10 cellular contexts compared by ENCODE assay signal in genomic region chr7:27162930-27163775, GRCh38. TPM values are rescaled to one million over a fixed set of nuclear protein-coding genes. Genes with fewer than 3 reads are reported as not detected.
DNase-seq lines count a peak whose midpoint lies in the region; ATAC-seq and TF ChIP-seq lines count a peak whose summit lies in the region.
"Had no signal": no experiment of that assay in that cellular context is flagged by ENCODE, and none has a peak within 500 bp of the region (broad histone marks: within the 10 kb centered on the region; RNA-seq: fewer than 3 reads in every experiment).

No MANE protein-coding gene starts in this region.

- H3K4me1 ChIP-seq in colonic mucosa: peaks cover 5% of the 10 kb centered on the region

- TF ChIP-seq CTCF in AG09309 (IDR thresholded peaks at IDR 0.05; ENCODE audit: control insufficient read depth, insufficient read depth, low read depth, low read length, missing control alignments): no peak
- no peak for TF ChIP-seq CTCF in colonic mucosa (IDR thresholded peaks at IDR 0.05)
- no peak for TF ChIP-seq CTCF in nephron (IDR thresholded peaks at IDR 0.05; ENCODE audit: unreplicated experiment in 3 of 3)

- no peak for ATAC-seq in GM21786 (IDR thresholded peaks at IDR 0.05; ENCODE audit: unreplicated experiment)
- no peak for ATAC-seq in GM21529 (IDR thresholded peaks at IDR 0.05; ENCODE audit: unreplicated experiment)

- H3K36me3 Mint-ChIP-seq in nephron (ENCODE audit: low read depth): peaks cover 51% of the 10 kb centered on the region
- H3K36me3 Mint-ChIP-seq: CD8-positive, alpha-beta memory T cell had no signal

- peaks cover 11% of the 10 kb centered on the region for H3K27me3 ChIP-seq in colonic mucosa

- intact Hi-C loops in colonic mucosa (cut with DNase I): loop anchor here (5.0 kb wide), 1 partner anchor 791 kb away; no protein-coding TSS in a partner anchor

- H3K9me3 ChIP-seq in colonic mucosa: no peaks in the 10 kb centered on the region

- H3K27ac ChIP-seq in colonic mucosa: peak overlapping the region; percentile 94

- peak overlapping the region; percentile 92 to 95 (median 93) for H3K4me3 Mint-ChIP-seq in nephron

- DNase-seq in AG09309 (ENCODE audit: low read depth) (no peak), HCEC 1CT (peak; percentile 38), colonic mucosa (no peak), NOMO-1 (lab: John Stamatoyannopoulos, UW; ENCODE audit: unreplicated experiment in 2 of 2) (no peak), NCI-H2171 treated with DMSO at 0.1 percent for 48 hours (lab: John Stamatoyannopoulos, UW) (no peak)

- no peaks in the 10 kb centered on the region for H3K36me3 ChIP-seq in colonic mucosa

- H3K9me3 Mint-ChIP-seq in nephron: no peaks in the 10 kb centered on the region
- H3K9me3 Mint-ChIP-seq: central memory CD8-positive, alpha-beta T cell had no signal

- H3K27me3 Mint-ChIP-seq in nephron (ENCODE audit: low read depth): no peaks in the 10 kb centered on the region

- peaks cover 28% of the 10 kb centered on the region for H3K4me1 Mint-ChIP-seq in nephron

- peak overlapping the region; percentile 80 to 98 for H3K9ac ChIP-seq in colonic mucosa (ENCODE audit: low read depth in 2 of 2, low read length in 2 of 2)

- peak overlapping the region; percentile 99 to 100 (median 99) for H3K27ac Mint-ChIP-seq in nephron

- H3K4me3 ChIP-seq in AG09309 (ENCODE audit: control insufficient read depth, low read depth, low read length) (peak overlapping the region; percentile 87), colonic mucosa (peak overlapping the region; percentile 64)

RNA-seq across cellular contexts. Expression of gene HOXA9, which starts 2.2 kb away (rescaled TPM):
- total RNA-seq in colonic mucosa: 10 to 100 TPM; 19.5 to 22.1 TPM
- total RNA-seq: CD8-positive, alpha-beta memory T cell had no signal

RNA-seq across cellular contexts. Expression of gene HOXA7, which starts 6.7 kb away (rescaled TPM):
- total RNA-seq in colonic mucosa: 10 to 100 TPM; 21.9 to 24.4 TPM
- total RNA-seq: CD8-positive, alpha-beta memory T cell had no signal

RNA-seq across cellular contexts. Expression of gene HOXA3, which starts 10.8 kb away (rescaled TPM):
- 10 to 100 TPM; 13.3 to 14.1 TPM for total RNA-seq in colonic mucosa
- total RNA-seq: CD8-positive, alpha-beta memory T cell had no signal

RNA-seq across cellular contexts. Expression of gene HOXA10, which starts 11.0 kb away (rescaled TPM):
- 10 to 100 TPM; 25.4 to 26.0 TPM for total RNA-seq in colonic mucosa
- total RNA-seq: CD8-positive, alpha-beta memory T cell had no signal

RNA-seq across cellular contexts. Expression of gene HOXA6, which starts 15.6 kb away (rescaled TPM):
- 10 to 100 TPM; 10.9 to 29.6 TPM for total RNA-seq in colonic mucosa
- total RNA-seq: CD8-positive, alpha-beta memory T cell had no signal
